In the genomic region with DNA sequence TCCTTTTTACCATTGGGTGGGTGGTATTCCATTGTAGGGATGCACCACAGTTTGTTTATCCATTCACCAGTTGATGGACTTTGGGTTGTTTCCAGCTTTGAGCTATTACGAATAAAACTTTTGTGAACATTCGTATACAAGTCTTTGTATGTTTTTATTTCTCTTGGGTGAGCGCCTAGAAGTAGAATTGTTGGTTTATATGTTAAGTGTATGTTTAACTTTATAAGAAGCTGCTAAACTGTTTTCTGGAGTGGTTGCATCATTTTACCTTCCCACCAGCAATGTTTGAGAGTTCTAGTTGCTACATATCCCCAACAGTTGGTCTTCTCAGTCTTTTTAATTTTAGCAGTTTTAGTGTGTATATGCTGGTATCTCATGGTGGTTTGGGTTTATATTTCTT, we compare ENCODE assay signal across 18 cellular contexts.
DNase-seq lines count a peak whose midpoint lies in the region; ATAC-seq, FAIRE-seq and TF ChIP-seq lines count a peak whose summit lies in the region.
"Had no signal": no experiment of that assay in that cellular context is flagged by ENCODE, and none has a peak within 500 bp of the region (broad histone marks: within the 10 kb centered on the region; RNA-seq: fewer than 3 reads in every experiment).

No MANE protein-coding gene starts in this region.

- H3K79me2 ChIP-seq in mammary epithelial cell (ENCODE audit: insufficient read depth, low read length) (no peaks in the 10 kb centered on the region), K562 (ENCODE audit: control insufficient read depth, insufficient read depth, low read length) (no peaks in the 10 kb centered on the region), hepatocyte (peaks cover 6% of the 10 kb centered on the region)

- TF ChIP-seq RAD21 in K562 (CRISPR knock-in tag; conservative IDR thresholded peaks at IDR 0.05 in 1 of 2, IDR thresholded peaks at IDR 0.05 in 1 of 2), result no peak

- ATAC-seq in K562, result no peak
- ATAC-seq in HG03135 (IDR thresholded peaks at IDR 0.05; ENCODE audit: unreplicated experiment), result no peak
- ATAC-seq in GM21619 (IDR thresholded peaks at IDR 0.05; ENCODE audit: unreplicated experiment), result no peak
- ATAC-seq: GM23338, HepG2 had no signal

- no peak overlapping the region for H3K27ac Mint-ChIP-seq in MCF 10A (ENCODE audit: low read depth, unreplicated experiment)
- H3K27ac Mint-ChIP-seq: GM23338, H9 had no signal

- H3K4me1 ChIP-seq in mammary epithelial cell (ENCODE audit: insufficient read depth, low read length) (no peaks in the 10 kb centered on the region), K562 (replicated peaks in 1 of 2; ENCODE audit: control insufficient read depth in 2 of 2, insufficient read depth in 2 of 2, low read length in 2 of 2) (no peaks in the 10 kb centered on the region), hepatocyte (ENCODE audit: insufficient read depth) (peaks cover 7% of the 10 kb centered on the region)

- intact Hi-C loops in MCF 10A (cut with micrococcal nuclease) (no loop called here), mammary epithelial cell (cut with micrococcal nuclease) (no loop called here), K562 (cut with micrococcal nuclease) (no loop called here)

- no peak overlapping the region for H3K9ac ChIP-seq in mammary epithelial cell (ENCODE audit: insufficient read depth, low read length)
- no peak overlapping the region for H3K9ac ChIP-seq in K562 (ENCODE audit: insufficient read depth in 1 of 2, low read depth in 2 of 2, low read length in 2 of 2)
- H3K9ac ChIP-seq: BLaER1 treated with 17β-estradiol and CSF1 and Interleukin-3, amounts not matched to agents 10 nM and 100 nM had no signal

- H4K20me1 ChIP-seq in mammary epithelial cell (ENCODE audit: insufficient read depth, low read length) (no peaks in the 10 kb centered on the region), K562 (replicated peaks; ENCODE audit: control insufficient read depth, insufficient read depth, low read length) (no peaks in the 10 kb centered on the region), hepatocyte (ENCODE audit: insufficient read depth, poor library complexity, severe bottlenecking) (no peaks in the 10 kb centered on the region)

- dilution Hi-C loops in mammary epithelial cell (cut with HindIII; ENCODE audit: low sequenced_read_pairs), result no loop called here

- H3K4me3 ChIP-seq in mammary epithelial cell (replicated peaks in 1 of 3; ENCODE audit: insufficient read depth in 1 of 3, low read depth in 2 of 3, low read length in 3 of 3) (no peak overlapping the region), K562 (no peak overlapping the region), hepatocyte (no peak overlapping the region)
- H3K4me3 ChIP-seq: BLaER1 treated with 17β-estradiol and CSF1 and Interleukin-3, amounts not matched to agents 10 nM and 100 nM; GM23338 had no signal

- H2AFZ ChIP-seq in mammary epithelial cell (ENCODE audit: low read depth, low read length) (no peak overlapping the region), K562 (ENCODE audit: low read depth, low read length) (no peak overlapping the region), hepatocyte (no peak overlapping the region)
- H2AFZ ChIP-seq: GM23338 had no signal

- FAIRE-seq in K562 (lab: Jason Lieb, UNC) (no peak), urothelium cell line (lab: Jason Lieb, UNC) (no peak)
- FAIRE-seq: GM18507, HepG2, HTR-8/SVneo had no signal

- 98% methylated on average over 3 of the region's 3 CpGs for WGBS in mammary epithelial cell (ENCODE audit: low coverage, missing lambda C conversion rate)
- 87% methylated on average over 3 of the region's 3 CpGs for WGBS in K562 (ENCODE audit: insufficient coverage, low coverage, missing lambda C conversion rate)
- 63% methylated on average over 3 of the region's 3 CpGs for WGBS in hepatocyte (ENCODE audit: low lambda C conversion rate, missing lambda C conversion rate)

- H3K4me1 Mint-ChIP-seq in MCF 10A (ENCODE audit: insufficient read depth, unreplicated experiment), result no peaks in the 10 kb centered on the region

- CTCF ChIA-PET in MCF 10A (lab: Yijun Ruan, JAX) (no interaction called here), mammary epithelial cell (lab: Charles Lee; ENCODE audit: low non-redundant PET) (no interaction called here), K562 (lab: Yijun Ruan, JAX; ENCODE audit: low intra/inter-chr PET ratio) (no interaction called here)

- in situ Hi-C loops in mammary epithelial cell (cut with MboI; ENCODE audit: low sequenced_read_pairs in 2 of 2), result no loop called here
- in situ Hi-C loops in K562 (cut with MboI), result no loop called here

- no peaks in the 10 kb centered on the region for H3K27me3 ChIP-seq in mammary epithelial cell (ENCODE audit: insufficient read depth, low read length)
- no peaks in the 10 kb centered on the region for H3K27me3 ChIP-seq in K562 (ENCODE audit: control insufficient read depth in 2 of 2, insufficient read depth in 2 of 2, low read length in 2 of 2)
- H3K27me3 ChIP-seq in hepatocyte, result no peaks in the 10 kb centered on the region
- H3K27me3 ChIP-seq: BLaER1 treated with 17β-estradiol and CSF1 and Interleukin-3, amounts not matched to agents 10 nM and 100 nM had no signal

- H3K9me3 Mint-ChIP-seq in MCF 10A (ENCODE audit: unreplicated experiment), result no peaks in the 10 kb centered on the region
- H3K9me3 Mint-ChIP-seq: CD4-positive, CD25-positive, alpha-beta regulatory T cell; GM23338; H9 had no signal

- H3K9me1 ChIP-seq in K562 (ENCODE audit: control insufficient read depth, insufficient read depth, low read length), result no peaks in the 10 kb centered on the region

- POLR2A ChIA-PET in MCF 10A (lab: Yijun Ruan, JAX) (no interaction called here), K562 (lab: Yijun Ruan, JAX) (interaction anchor here (0.9 kb wide), 1 partner anchor 11 kb away, joined by 4 read pairs; no protein-coding TSS in a partner anchor)

- H3K27ac ChIP-seq in mammary epithelial cell (ENCODE audit: insufficient read depth, low read depth, low read length), result no peak overlapping the region
- H3K27ac ChIP-seq in K562 (ENCODE audit: extremely low read depth, low read depth, low read length), result no peak overlapping the region
- no peak overlapping the region for H3K27ac ChIP-seq in hepatocyte
- H3K27ac ChIP-seq: BLaER1 treated with 17β-estradiol and CSF1 and Interleukin-3, amounts not matched to agents 10 nM and 100 nM had no signal

- peak; percentile 6 for DNase-seq in MCF 10A (ENCODE audit: unreplicated experiment)
- DNase-seq in mammary epithelial cell, result no peak
- no peak for DNase-seq in K562 (ENCODE audit: extremely low read depth in 1 of 4, low spot score in 3 of 4)
- peak; percentile 42 for DNase-seq in hepatocyte (ENCODE audit: low spot score)
- no peak for DNase-seq in NCI-H2171 (lab: John Stamatoyannopoulos, UW)
- no peak for DNase-seq in urothelium cell line (ENCODE audit: low spot score)
- DNase-seq: 8988T; Calu3; CD4-positive, CD25-positive, alpha-beta regulatory T cell; DMS 273 treated with DMSO at 0.1 percent for 48 hours; H9 had no signal

- H3K9me3 ChIP-seq in mammary epithelial cell (replicated peaks; ENCODE audit: insufficient read depth, low read length) (no peaks in the 10 kb centered on the region), K562 (replicated peaks; ENCODE audit: control insufficient read depth, insufficient read depth, low read depth, low read length) (no peaks in the 10 kb centered on the region), hepatocyte (ENCODE audit: low read depth) (no peaks in the 10 kb centered on the region)
- H3K9me3 ChIP-seq: BLaER1 treated with 17β-estradiol and CSF1 and Interleukin-3, amounts not matched to agents 10 nM and 100 nM had no signal

- BruUV-seq in MCF 10A (replicated peaks; lab: Mats Ljungman, UMichigan), result no TSS peak
- no TSS peak for BruUV-seq in mammary epithelial cell (replicated peaks; lab: Mats Ljungman, UMichigan)
- no TSS peak for BruUV-seq in K562 (replicated peaks; lab: Mats Ljungman, UMichigan)

- H3K36me3 ChIP-seq in mammary epithelial cell (ENCODE audit: insufficient read depth, low read length) (no peaks in the 10 kb centered on the region), K562 (ENCODE audit: control insufficient read depth, insufficient read depth, low read length) (peaks cover 4% of the 10 kb centered on the region; the same call in 1 of the 3 replicates), hepatocyte (replicated peaks; ENCODE audit: insufficient read depth, low read depth) (no peaks in the 10 kb centered on the region)

- no peaks in the 10 kb centered on the region for H3K27me3 Mint-ChIP-seq in MCF 10A (ENCODE audit: insufficient read depth, unreplicated experiment)
- H3K27me3 Mint-ChIP-seq: CD4-positive, CD25-positive, alpha-beta regulatory T cell had no signal

- no peak for TF ChIP-seq POLR2A in K562 (conservative IDR thresholded peaks at IDR 0.05)

- TF ChIP-seq CTCF in MCF 10A (IDR thresholded peaks at IDR 0.05; ENCODE audit: unreplicated experiment) (no peak), mammary epithelial cell (conservative IDR thresholded peaks at IDR 0.05 in 1 of 2, IDR thresholded peaks at IDR 0.05 in 1 of 2; ENCODE audit: extremely low read depth in 1 of 2, insufficient read depth in 1 of 2, low read depth in 1 of 2, low read length in 2 of 2) (no peak), K562 (IDR thresholded peaks at IDR 0.05 in 2 of 3, conservative IDR thresholded peaks at IDR 0.05 in 1 of 3; ENCODE audit: insufficient read depth in 2 of 3, low read depth in 1 of 3, low read length in 3 of 3) (no peak), hepatocyte (IDR thresholded peaks at IDR 0.05; ENCODE audit: poor library complexity) (no peak)

- peaks cover 6% of the 10 kb centered on the region for H3K36me3 Mint-ChIP-seq in MCF 10A (ENCODE audit: insufficient read depth, unreplicated experiment)

- H3K4me2 ChIP-seq in mammary epithelial cell (ENCODE audit: insufficient read depth, low read depth, low read length), result no peak overlapping the region
- no peak overlapping the region for H3K4me2 ChIP-seq in K562 (ENCODE audit: insufficient read depth, low read length)
- no peak overlapping the region for H3K4me2 ChIP-seq in hepatocyte
- H3K4me2 ChIP-seq: BLaER1 treated with 17β-estradiol and CSF1 and Interleukin-3, amounts not matched to agents 10 nM and 100 nM; GM23338 had no signal

- no peak overlapping the region for H3K4me3 Mint-ChIP-seq in MCF 10A (ENCODE audit: unreplicated experiment)
- H3K4me3 Mint-ChIP-seq: CD4-positive, CD25-positive, alpha-beta regulatory T cell; GM23338; H9 had no signal

- TF ChIP-seq EP300 in K562 (IDR thresholded peaks at IDR 0.05; ENCODE audit: low read length), result no peak

- H3K9me2 ChIP-seq in hepatocyte (replicated peaks; ENCODE audit: insufficient read depth), result no peaks in the 10 kb centered on the region

TF ChIP-seq in K562, 482 proteins besides CTCF, POLR2A, EP300 and RAD21 (continues in another document):
- TF ChIP-seq, protein P1, sequence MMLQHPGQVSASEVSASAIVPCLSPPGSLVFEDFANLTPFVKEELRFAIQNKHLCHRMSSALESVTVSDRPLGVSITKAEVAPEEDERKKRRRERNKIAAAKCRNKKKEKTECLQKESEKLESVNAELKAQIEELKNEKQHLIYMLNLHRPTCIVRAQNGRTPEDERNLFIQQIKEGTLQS (IDR thresholded peaks at IDR 0.05), result 0 out of 2 replicates have a peak, but pooled peaks have one; percentile 14
- TF ChIP-seq, protein P1 (CRISPR knock-in tag; conservative IDR thresholded peaks at IDR 0.05), result no peak

Comparison
In these comparisons a context has a peak if more than half of its experiments do, and no peak if none do; other contexts are left out.
1. DNase-seq: peak in MCF 10A (single experiment) and hepatocyte (single experiment); none in mammary epithelial cell (single experiment), K562 (0 of 4), NCI-H2171 (single experiment) and urothelium cell line (single experiment).